19 cellular contexts compared by ENCODE assay signal in the genomic region with DNA sequence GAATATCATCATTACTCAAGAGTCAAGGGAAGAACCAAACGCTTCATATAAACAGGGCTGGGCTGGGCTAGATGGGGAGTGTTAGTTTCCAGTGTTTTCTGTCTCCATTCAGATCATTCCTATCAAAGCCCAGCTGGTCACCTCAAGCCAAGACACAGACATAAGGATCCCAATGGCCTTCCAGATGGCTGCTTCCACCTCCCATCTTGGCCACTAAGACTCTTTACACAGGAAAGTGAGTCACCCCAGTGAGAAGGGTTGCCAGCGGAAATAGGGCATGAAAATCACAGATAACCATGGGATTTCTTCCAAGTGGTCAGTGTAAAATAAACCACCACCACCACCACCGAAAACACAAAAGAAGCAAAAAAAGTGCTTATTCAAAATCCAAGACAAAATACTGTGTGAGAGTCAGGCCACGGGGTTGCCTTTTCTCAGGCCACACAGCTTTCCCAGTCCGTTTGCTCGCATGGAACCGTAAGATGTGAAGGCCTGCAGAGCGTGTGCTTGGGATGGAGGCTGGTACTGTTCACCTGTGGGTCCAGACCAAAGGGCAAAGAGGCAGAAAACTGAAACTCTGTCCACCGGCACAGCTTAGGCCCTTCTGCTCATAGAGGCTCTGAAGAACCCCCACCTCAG. TPM values are rescaled to one million over a fixed set of nuclear protein-coding genes. Genes with fewer than 3 reads are reported as not detected.
A peak's percentile ranks its signal among the peaks of the same experiment; 100 is the strongest.
DNase-seq lines count a peak whose midpoint lies in the region; ATAC-seq and TF ChIP-seq lines count a peak whose summit lies in the region.
"Had no signal": no experiment of that assay in that cellular context is flagged by ENCODE, and none has a peak within 500 bp of the region (broad histone marks: within the 10 kb centered on the region; RNA-seq: fewer than 3 reads in every experiment).

No MANE protein-coding gene starts in this region.

- no peaks in the 10 kb centered on the region for H3K36me3 ChIP-seq in MG63
- H3K36me3 ChIP-seq: BLaER1 had no signal

- DNase-seq in EL = peak; percentile 71
- DNase-seq in MG63 = peak; percentile 79
- DNase-seq in cardiac fibroblast (ENCODE audit: low read depth in 2 of 2) = peak; percentile 67 to 82
- DNase-seq in memory B cell (ENCODE audit: low spot score in 2 of 2) = no peak
- DNase-seq in OCI-M1 (lab: John Stamatoyannopoulos, UW) = no peak
- no peak for DNase-seq in SKM-1 treated with dmso at 0.1 percent for 144 hours (lab: John Stamatoyannopoulos, UW; ENCODE audit: unreplicated experiment)
- DNase-seq in NCI-H1048 (lab: John Stamatoyannopoulos, UW) = no peak
- DNase-seq: activated CD4-positive, alpha-beta T cell treated with anti-CD3 and anti-CD28 coated beads, Interleukin-2, amount 50 U/mL, for 1 hour; DND-41; erythroblast; NCI-H1092 treated with DMSO at 0.1 percent for 48 hours; NCI-H2227 treated with DMSO at 0.1 percent for 48 hours; retina; T-helper 17 cell had no signal

- H3K4me3 ChIP-seq in MG63 (no peak overlapping the region), cardiac fibroblast (replicated peaks in 1 of 2; ENCODE audit: low read depth in 2 of 2, low read length in 2 of 2) (no peak overlapping the region)
- H3K4me3 ChIP-seq: BLaER1 had no signal

- no peaks in the 10 kb centered on the region for H3K27me3 ChIP-seq in MG63
- H3K27me3 ChIP-seq: BLaER1 had no signal

- H3K27ac Mint-ChIP-seq in memory B cell = peak overlapping the region; percentile 42
- H3K27ac Mint-ChIP-seq: activated T-helper 17 cell treated with anti-CD3 and anti-CD28 coated beads, Interleukin-2, amount 50 U/mL, for 72 hours; stimulated activated naive CD8-positive, alpha-beta T cell treated with anti-CD3 and anti-CD28 coated beads, Interleukin-15, Interleukin-2, amounts not matched to agents 100 ng/mL and 50 ng/mL, for 24 hours; T-helper 17 cell had no signal

- no peaks in the 10 kb centered on the region for H3K27me3 Mint-ChIP-seq in memory B cell
- H3K27me3 Mint-ChIP-seq: activated T-helper 17 cell treated with anti-CD3 and anti-CD28 coated beads, Interleukin-2, amount 50 U/mL, for 72 hours; stimulated activated naive CD8-positive, alpha-beta T cell treated with anti-CD3 and anti-CD28 coated beads, Interleukin-15, Interleukin-2, amounts not matched to agents 100 ng/mL and 50 ng/mL, for 24 hours; T-helper 17 cell had no signal

- H3K4me1 Mint-ChIP-seq in memory B cell = peaks cover 16% of the 10 kb centered on the region
- H3K4me1 Mint-ChIP-seq: activated T-helper 17 cell treated with anti-CD3 and anti-CD28 coated beads, Interleukin-2, amount 50 U/mL, for 72 hours; T-helper 17 cell had no signal

- H3K9me3 ChIP-seq in MG63 = no peaks in the 10 kb centered on the region
- H3K9me3 ChIP-seq: BLaER1 had no signal

- no peak overlapping the region for H3K4me3 Mint-ChIP-seq in memory B cell
- H3K4me3 Mint-ChIP-seq: activated T-helper 17 cell treated with anti-CD3 and anti-CD28 coated beads, Interleukin-2, amount 50 U/mL, for 72 hours; stimulated activated naive CD8-positive, alpha-beta T cell treated with anti-CD3 and anti-CD28 coated beads, Interleukin-15, Interleukin-2, amounts not matched to agents 100 ng/mL and 50 ng/mL, for 24 hours; T-helper 17 cell had no signal

- ATAC-seq in memory B cell (ENCODE audit: low read depth) (no peak), GM19463 (IDR thresholded peaks at IDR 0.05; ENCODE audit: unreplicated experiment) (no peak)
- ATAC-seq: activated T-helper 17 cell treated with anti-CD3 and anti-CD28 coated beads, Interleukin-2, amount 50 U/mL, for 72 hours; T-helper 17 cell had no signal

- H3K9me3 Mint-ChIP-seq in memory B cell = no peaks in the 10 kb centered on the region
- H3K9me3 Mint-ChIP-seq: activated T-helper 17 cell treated with anti-CD3 and anti-CD28 coated beads, Interleukin-2, amount 50 U/mL, for 72 hours; stimulated activated naive CD8-positive, alpha-beta T cell treated with anti-CD3 and anti-CD28 coated beads, Interleukin-15, Interleukin-2, amounts not matched to agents 100 ng/mL and 50 ng/mL, for 24 hours had no signal

- TF ChIP-seq CTCF in cardiac fibroblast (IDR thresholded peaks at IDR 0.05; ENCODE audit: low read depth, low read length) = no peak

- H3K36me3 Mint-ChIP-seq in memory B cell = no peaks in the 10 kb centered on the region

RNA-seq across cellular contexts. Expression of a gene that starts 5.6 kb away (rescaled TPM):
- total RNA-seq in MG63 (2014; rRNA removed; shearing (Covaris generic); ENCODE audit: low replicate concordance) = not detected in 2 replicates
- total RNA-seq: activated T-helper 17 cell treated with anti-CD3 and anti-CD28 coated beads, Interleukin-2, amount 50 U/mL, for 72 hours; T-helper 17 cell had no signal

RNA-seq across cellular contexts. Expression of a gene that starts 27.1 kb away (rescaled TPM):
- total RNA-seq in MG63 (2014; rRNA removed; shearing (Covaris generic); ENCODE audit: low replicate concordance) = not detected in 2 replicates
- total RNA-seq: activated T-helper 17 cell treated with anti-CD3 and anti-CD28 coated beads, Interleukin-2, amount 50 U/mL, for 72 hours; OCI-LY7; T-helper 17 cell had no signal

Comparison
In these comparisons a context has a peak if more than half of its experiments do, and no peak if none do; other contexts are left out.
1. DNase-seq: peak in EL (single experiment), MG63 (single experiment) and cardiac fibroblast (2 of 2); none in memory B cell (0 of 2), OCI-M1 (single experiment), SKM-1 treated with dmso at 0.1 percent for 144 hours (single experiment) and NCI-H1048 (single experiment).